ENCODE assay signal across 21 cellular contexts in the genomic region with DNA sequence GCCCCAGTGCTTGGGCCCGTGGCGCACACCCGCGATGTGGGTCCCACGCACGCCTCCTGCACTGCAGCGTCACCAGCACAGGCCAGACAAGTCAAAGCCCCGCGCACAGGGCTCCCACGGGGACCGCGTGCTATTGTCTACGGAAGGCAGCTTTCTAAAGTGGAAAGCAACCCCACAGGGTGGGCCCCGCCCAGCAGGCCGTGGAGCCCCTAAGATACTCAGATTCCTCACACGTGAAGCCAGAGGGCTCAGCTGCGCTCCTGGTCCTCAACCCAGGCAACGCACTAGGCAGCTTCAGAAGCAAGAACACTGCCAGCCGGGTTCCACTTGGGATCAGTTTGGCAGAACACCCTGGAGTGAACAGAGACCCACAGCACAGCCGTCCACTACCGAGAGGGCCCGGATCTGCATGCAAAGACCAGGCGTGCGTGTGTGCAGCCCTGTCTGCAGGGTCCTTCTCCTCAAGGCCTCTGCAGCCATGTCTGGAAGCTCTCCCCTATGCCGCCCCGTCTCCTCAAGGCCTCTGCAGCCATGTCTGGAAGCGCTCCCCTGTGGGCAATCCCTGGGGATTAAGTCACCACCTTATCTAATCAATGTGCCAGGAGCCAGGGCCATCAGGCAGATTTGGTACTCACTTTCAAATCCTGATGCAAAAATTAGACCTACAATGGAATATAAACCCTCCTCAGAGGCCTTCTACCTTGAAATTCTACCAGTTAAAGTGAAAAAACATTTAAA.
DNase-seq lines count a peak whose midpoint lies in the region; ATAC-seq, FAIRE-seq and TF ChIP-seq lines count a peak whose summit lies in the region.
"Had no signal": no experiment of that assay in that cellular context is flagged by ENCODE, and none has a peak within 500 bp of the region (broad histone marks: within the 10 kb centered on the region; RNA-seq: fewer than 3 reads in every experiment).

No MANE protein-coding gene starts in this region.

- no peaks in the 10 kb centered on the region for H3K4me1 Mint-ChIP-seq in osteocyte (ENCODE audit: unreplicated experiment)

- H3K9me3 Mint-ChIP-seq in osteocyte (ENCODE audit: unreplicated experiment), result peaks cover 30% of the 10 kb centered on the region

- H3K27ac ChIP-seq in right cardiac atrium (ENCODE audit: low read length), result no peak overlapping the region
- H3K27ac ChIP-seq in kidney (ENCODE audit: low read depth in 2 of 2, low read length in 2 of 2), result no peak overlapping the region
- H3K27ac ChIP-seq in foreskin keratinocyte, result no peak overlapping the region
- H3K27ac ChIP-seq: BLaER1 treated with 17β-estradiol and CSF1 and Interleukin-3, amounts not matched to agents 10 nM and 100 nM; upper lobe of left lung had no signal

- peaks cover 40% of the 10 kb centered on the region for H3K36me3 Mint-ChIP-seq in osteocyte (ENCODE audit: unreplicated experiment)

- H3K36me3 ChIP-seq in kidney (ENCODE audit: control insufficient read depth in 1 of 2, insufficient read depth in 2 of 2, low read length in 2 of 2), result peaks cover 0 to 13% of the 10 kb centered on the region in 2 donors

- no peaks in the 10 kb centered on the region for H3K27me3 ChIP-seq in right cardiac atrium (ENCODE audit: control insufficient read depth, insufficient read depth)
- no peaks in the 10 kb centered on the region for H3K27me3 ChIP-seq in foreskin keratinocyte
- H3K27me3 ChIP-seq: BLaER1 treated with 17β-estradiol and CSF1 and Interleukin-3, amounts not matched to agents 10 nM and 100 nM; upper lobe of left lung had no signal

- H3K27ac Mint-ChIP-seq in osteocyte (ENCODE audit: unreplicated experiment), result no peak overlapping the region
- H3K27ac Mint-ChIP-seq: activated CD4-positive, alpha-beta T cell treated with anti-CD3 and anti-CD28 coated beads for 36 hours; T-cell had no signal

- no peak overlapping the region for H3K4me3 ChIP-seq in right cardiac atrium (ENCODE audit: low read length)
- no peak overlapping the region for H3K4me3 ChIP-seq in kidney (ENCODE audit: low read length in 2 of 2)
- H3K4me3 ChIP-seq: BLaER1 treated with 17β-estradiol and CSF1 and Interleukin-3, amounts not matched to agents 10 nM and 100 nM; upper lobe of left lung had no signal

- no peak overlapping the region for H3K9ac ChIP-seq in kidney (ENCODE audit: low read length in 2 of 2)
- H3K9ac ChIP-seq: BLaER1 treated with 17β-estradiol and CSF1 and Interleukin-3, amounts not matched to agents 10 nM and 100 nM had no signal

- DNase-seq in Right ventricle myocardium inferior (ENCODE audit: missing footprints) (no peak), right cardiac atrium (no peak), kidney (peak; percentile 67), osteocyte (ENCODE audit: extremely low spot score, unreplicated experiment) (peak; percentile 82), retina (no peak), hippocampal formation (lab: John Stamatoyannopoulos, UW) (no peak), foreskin keratinocyte (no peak), AG20443 (ENCODE audit: low spot score) (no peak)
- DNase-seq: ACHN; Caco-2; GOT3; NCI-H1092 treated with DMSO at 0.1 percent for 48 hours; NCI-H2029 treated with DMSO at 0.1 percent for 48 hours; OCI-M1; SIG-M5; stimulated activated CD4-positive, alpha-beta T cell treated with anti-CD3 and anti-CD28 coated beads, Interleukin-15, amount 100 ng/mL, for 24 hours had no signal

- WGBS in right cardiac atrium, result 97% methylated on average over 27 of the region's 27 CpGs

- FAIRE-seq in kidney (lab: Jason Lieb, UNC), result no peak
- FAIRE-seq: bronchial epithelial cell had no signal

- TF ChIP-seq CTCF in kidney (IDR thresholded peaks at IDR 0.05; ENCODE audit: borderline replicate concordance, extremely low read depth, insufficient read depth) (no peak), osteocyte (IDR thresholded peaks at IDR 0.05) (no peak), foreskin keratinocyte (conservative IDR thresholded peaks at IDR 0.05) (no peak)

- no peaks in the 10 kb centered on the region for H3K9me3 ChIP-seq in right cardiac atrium (ENCODE audit: control insufficient read depth, low read length)
- H3K9me3 ChIP-seq in kidney (ENCODE audit: control insufficient read depth in 1 of 2, low read length in 2 of 2), result peaks cover 8 to 12% of the 10 kb centered on the region in 2 donors
- H3K9me3 ChIP-seq: Caco-2 had no signal

- H3K27me3 Mint-ChIP-seq in osteocyte (ENCODE audit: unreplicated experiment), result no peaks in the 10 kb centered on the region
- H3K27me3 Mint-ChIP-seq: activated CD4-positive, alpha-beta T cell treated with anti-CD3 and anti-CD28 coated beads for 36 hours; T-cell had no signal

- peak; percentile 31 for ATAC-seq in Right ventricle myocardium inferior
- ATAC-seq in right cardiac atrium, result no peak
- no peak for ATAC-seq in foreskin keratinocyte
- ATAC-seq: activated CD4-positive, alpha-beta T cell treated with anti-CD3 and anti-CD28 coated beads for 36 hours; T-cell had no signal

- no peak overlapping the region for H3K4me3 Mint-ChIP-seq in osteocyte (ENCODE audit: unreplicated experiment)
- H3K4me3 Mint-ChIP-seq: activated CD4-positive, alpha-beta T cell treated with anti-CD3 and anti-CD28 coated beads for 36 hours; T-cell had no signal

- intact Hi-C loops in Right ventricle myocardium inferior (cut with DNase I) (no loop called here), right cardiac atrium (cut with DNase I) (no loop called here), kidney (cut with DNase I) (no loop called here)

- H3K4me1 ChIP-seq in right cardiac atrium (ENCODE audit: control insufficient read depth, insufficient read depth, low read length) (peaks cover 2% of the 10 kb centered on the region), kidney (ENCODE audit: control insufficient read depth in 1 of 2, insufficient read depth in 1 of 2, low read depth in 1 of 2, low read length in 2 of 2) (no peaks in the 10 kb centered on the region), foreskin keratinocyte (no peaks in the 10 kb centered on the region)
- H3K4me1 ChIP-seq: Caco-2 had no signal

Comparison
In these comparisons a context has a peak if more than half of its experiments do, and no peak if none do; other contexts are left out.
1. DNase-seq: peak in kidney (single experiment) and osteocyte (single experiment); none in Right ventricle myocardium inferior (single experiment), right cardiac atrium (0 of 3), retina (single experiment), hippocampal formation (0 of 2), foreskin keratinocyte (0 of 2) and AG20443 (single experiment).